In genomic region chr1:61453111-61453961, GRCh38 we compare ENCODE assay signal across 8 cellular contexts.
DNase-seq lines count a peak whose midpoint lies in the region; ATAC-seq and TF ChIP-seq lines count a peak whose summit lies in the region.

No MANE protein-coding gene starts in this region.

- ATAC-seq in HG03558 (IDR thresholded peaks at IDR 0.05; ENCODE audit: extremely low read depth, unreplicated experiment) = peak; percentile 75

- peak; percentile 94 for TF ChIP-seq CTCF in AG09319 (IDR thresholded peaks at IDR 0.05; ENCODE audit: low read depth, low read length)

- peak; percentile 77 for DNase-seq in AG09319 (ENCODE audit: extremely low read depth, low read depth)
- peak; percentile 42 for DNase-seq in GM19238 (ENCODE audit: insufficient read length, low spot score)
- peak; percentile 93 for DNase-seq in NCI-H82 (lab: John Stamatoyannopoulos, UW)
- DNase-seq in activated CD4-positive, alpha-beta T cell treated with anti-CD3 and anti-CD28 coated beads, Interleukin-2, amount 50 U/mL, for 48 hours = peak; percentile 71 to 78
- peak; percentile 30 for DNase-seq in effector CD4-positive, alpha-beta T cell
- DNase-seq in medulla oblongata (ENCODE audit: extremely low spot score) = peak; percentile 97
- DNase-seq in stimulated activated CD8-positive, alpha-beta memory T cell treated with anti-CD3 and anti-CD28 coated beads, Interleukin-12 subunit alpha, Interleukin-12 subunit beta, amount 100 ng/mL, for 1 hour (ENCODE audit: low read depth) = peak; percentile 35

Comparison
In these comparisons a context has a peak if more than half of its experiments do, and no peak if none do; other contexts are left out.
1. Peak in every context shown above with its lines: DNase-seq and ATAC-seq.
2. DNase-seq: peak in every context shown above with its lines; median percentile 97 in medulla oblongata; 93 in NCI-H82; 77 in AG09319; 74 in activated CD4-positive, alpha-beta T cell treated with anti-CD3 and anti-CD28 coated beads, Interleukin-2, amount 50 U/mL, for 48 hours; 42 in GM19238; 35 in stimulated activated CD8-positive, alpha-beta memory T cell treated with anti-CD3 and anti-CD28 coated beads, Interleukin-12 subunit alpha, Interleukin-12 subunit beta, amount 100 ng/mL, for 1 hour; 30 in effector CD4-positive, alpha-beta T cell.